In the genomic region with DNA sequence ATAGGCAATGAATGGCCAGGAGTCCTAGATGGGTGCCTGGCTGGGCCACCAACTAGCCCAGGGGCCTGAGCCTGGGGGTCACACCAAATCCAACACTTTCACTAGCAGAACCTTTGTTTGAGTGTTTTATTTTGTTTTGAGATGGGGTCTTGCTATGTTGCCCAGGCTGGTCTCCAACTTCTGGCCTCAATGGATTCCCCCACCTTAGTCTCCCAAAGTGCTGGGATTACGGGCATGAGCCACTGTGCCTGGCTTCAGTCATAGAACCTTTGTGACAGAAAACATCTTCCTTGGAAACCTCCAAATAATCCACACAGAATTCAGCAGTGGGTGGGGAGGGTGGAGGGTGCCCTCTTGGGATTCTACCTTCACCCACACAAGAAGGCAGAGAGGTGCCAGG, we compare ENCODE assay signal across 23 cellular contexts. TPM values are rescaled to one million over a fixed set of nuclear protein-coding genes. Genes with fewer than 3 reads are reported as not detected.
A peak's percentile ranks its signal among the peaks of the same experiment; 100 is the strongest.
DNase-seq lines count a peak whose midpoint lies in the region; ATAC-seq and TF ChIP-seq lines count a peak whose summit lies in the region.
"Had no signal": no experiment of that assay in that cellular context is flagged by ENCODE, and none has a peak within 500 bp of the region (broad histone marks: within the 10 kb centered on the region; RNA-seq: fewer than 3 reads in every experiment).

No MANE protein-coding gene starts in this region.

- intact Hi-C loops in dendritic cell treated with granulocyte-macrophage colony-stimulating factor and Interleukin-4, amounts not matched to agents 40 ng/mL and 50 ng/mL, for 4 days (cut with micrococcal nuclease) = no loop called here

- POLR2A ChIA-PET in activated naive CD8-positive, alpha-beta T cell treated with anti-CD3 and anti-CD28 coated beads, Interleukin-2, amount 10 ng/mL, durations not matched to agents 7 days and 5 days (lab: Charles Lee) = interaction anchor here (1.4 to 1.9 kb wide), 3 partner anchors 7 to 25 kb away, joined by 3 to 7 read pairs (median 4); partner anchors contain the start of gene ASF1B
- POLR2A ChIA-PET in activated CD4-positive, alpha-beta T cell treated with anti-CD3 and anti-CD28 coated beads, Interleukin-2, amount 10 ng/mL, durations not matched to agents 7 days and 5 days (lab: Charles Lee) = no interaction called here

- H3K36me3 Mint-ChIP-seq in activated naive CD8-positive, alpha-beta T cell treated with anti-CD3 and anti-CD28 coated beads, Interleukin-2, amount 10 ng/mL, durations not matched to agents 7 days and 5 days = no peaks in the 10 kb centered on the region
- H3K36me3 Mint-ChIP-seq in activated naive CD8-positive, alpha-beta T cell treated with anti-CD3 and anti-CD28 coated beads, Interleukin-2, amount 50 U/mL, for 24 hours (ENCODE audit: low read depth) = no peaks in the 10 kb centered on the region
- peaks cover 55% of the 10 kb centered on the region for H3K36me3 Mint-ChIP-seq in dendritic cell treated with granulocyte-macrophage colony-stimulating factor and Interleukin-4, amounts not matched to agents 40 ng/mL and 50 ng/mL, for 4 days (ENCODE audit: low read depth)
- H3K36me3 Mint-ChIP-seq in stimulated activated memory B cell treated with anti-CD40 and anti-IgM and Interleukin-4, amounts not matched to agents 10 μg/mL and 1 μg/mL and 100 μg/mL, for 72 hours = peaks cover 9% of the 10 kb centered on the region
- H3K36me3 Mint-ChIP-seq in activated CD4-positive, alpha-beta T cell treated with anti-CD3 and anti-CD28 coated beads, Interleukin-2, amount 10 ng/mL, durations not matched to agents 7 days and 5 days (ENCODE audit: low read depth) = no peaks in the 10 kb centered on the region
- H3K36me3 Mint-ChIP-seq: activated naive CD8-positive, alpha-beta T cell; IgD-negative memory B cell had no signal

- no peak for TF ChIP-seq CTCF in foreskin fibroblast (IDR thresholded peaks at IDR 0.05; ENCODE audit: low read depth, low read length)

- DNase-seq in activated naive CD8-positive, alpha-beta T cell treated with anti-CD3 and anti-CD28 coated beads, Interleukin-2, amount 10 ng/mL, durations not matched to agents 7 days and 5 days = no peak
- no peak for DNase-seq in activated naive CD8-positive, alpha-beta T cell treated with anti-CD3 and anti-CD28 coated beads, Interleukin-2, amount 50 U/mL, for 24 hours
- DNase-seq in activated CD4-positive, alpha-beta T cell treated with anti-CD3 and anti-CD28 coated beads, Interleukin-2, amount 10 ng/mL, durations not matched to agents 7 days and 5 days = no peak
- no peak for DNase-seq in foreskin fibroblast
- DNase-seq: colonic mucosa; NCI-H1694; NCI-H2227 treated with DMSO at 0.1 percent for 48 hours; NCI-H774; SJCRH30; small intestine; stimulated activated CD4-positive, alpha-beta T cell treated with anti-CD3 and anti-CD28 coated beads, Interleukin-4, amount 100 ng/mL, for 1 hour; T-helper 2 cell; WERI-Rb-1 had no signal

- H3K27ac Mint-ChIP-seq in activated naive CD8-positive, alpha-beta T cell treated with anti-CD3 and anti-CD28 coated beads, Interleukin-2, amount 10 ng/mL, durations not matched to agents 7 days and 5 days = peak overlapping the region; percentile 25
- no peak overlapping the region for H3K27ac Mint-ChIP-seq in activated naive CD8-positive, alpha-beta T cell treated with anti-CD3 and anti-CD28 coated beads, Interleukin-2, amount 50 U/mL, for 24 hours
- H3K27ac Mint-ChIP-seq in dendritic cell treated with granulocyte-macrophage colony-stimulating factor and Interleukin-4, amounts not matched to agents 40 ng/mL and 50 ng/mL, for 4 days = peak overlapping the region; percentile 59
- peak overlapping the region; percentile 27 for H3K27ac Mint-ChIP-seq in stimulated activated memory B cell treated with anti-CD40 and anti-IgM and Interleukin-4, amounts not matched to agents 10 μg/mL and 1 μg/mL and 100 μg/mL, for 72 hours
- no peak overlapping the region for H3K27ac Mint-ChIP-seq in activated CD4-positive, alpha-beta T cell treated with anti-CD3 and anti-CD28 coated beads, Interleukin-2, amount 10 ng/mL, durations not matched to agents 7 days and 5 days
- H3K27ac Mint-ChIP-seq: activated naive CD8-positive, alpha-beta T cell had no signal

- H3K4me3 ChIP-seq in foreskin fibroblast (ENCODE audit: low read depth in 1 of 2, low read length in 2 of 2) = no peak overlapping the region
- H3K4me3 ChIP-seq: A549, BLaER1, colonic mucosa, hepatocyte, SJCRH30 had no signal

- H3K9me3 Mint-ChIP-seq in activated naive CD8-positive, alpha-beta T cell treated with anti-CD3 and anti-CD28 coated beads, Interleukin-2, amount 10 ng/mL, durations not matched to agents 7 days and 5 days = no peaks in the 10 kb centered on the region
- no peaks in the 10 kb centered on the region for H3K9me3 Mint-ChIP-seq in activated naive CD8-positive, alpha-beta T cell treated with anti-CD3 and anti-CD28 coated beads, Interleukin-2, amount 50 U/mL, for 24 hours
- H3K9me3 Mint-ChIP-seq in dendritic cell treated with granulocyte-macrophage colony-stimulating factor and Interleukin-4, amounts not matched to agents 40 ng/mL and 50 ng/mL, for 4 days = no peaks in the 10 kb centered on the region
- no peaks in the 10 kb centered on the region for H3K9me3 Mint-ChIP-seq in stimulated activated memory B cell treated with anti-CD40 and anti-IgM and Interleukin-4, amounts not matched to agents 10 μg/mL and 1 μg/mL and 100 μg/mL, for 72 hours
- H3K9me3 Mint-ChIP-seq in activated CD4-positive, alpha-beta T cell treated with anti-CD3 and anti-CD28 coated beads, Interleukin-2, amount 10 ng/mL, durations not matched to agents 7 days and 5 days = no peaks in the 10 kb centered on the region
- H3K9me3 Mint-ChIP-seq: brain, IgD-negative memory B cell had no signal

- CTCF ChIA-PET in activated CD4-positive, alpha-beta T cell treated with anti-CD3 and anti-CD28 coated beads, Interleukin-2, amount 10 ng/mL, durations not matched to agents 7 days and 5 days (lab: Charles Lee) = interaction anchor here (1.4 kb wide), 1 partner anchor 20 kb away, joined by 3 read pairs; no protein-coding TSS in a partner anchor

- H3K4me3 Mint-ChIP-seq in activated naive CD8-positive, alpha-beta T cell treated with anti-CD3 and anti-CD28 coated beads, Interleukin-2, amount 10 ng/mL, durations not matched to agents 7 days and 5 days = peak overlapping the region; percentile 25
- H3K4me3 Mint-ChIP-seq in activated naive CD8-positive, alpha-beta T cell treated with anti-CD3 and anti-CD28 coated beads, Interleukin-2, amount 50 U/mL, for 24 hours = no peak overlapping the region
- H3K4me3 Mint-ChIP-seq in dendritic cell treated with granulocyte-macrophage colony-stimulating factor and Interleukin-4, amounts not matched to agents 40 ng/mL and 50 ng/mL, for 4 days = no peak overlapping the region
- H3K4me3 Mint-ChIP-seq in stimulated activated memory B cell treated with anti-CD40 and anti-IgM and Interleukin-4, amounts not matched to agents 10 μg/mL and 1 μg/mL and 100 μg/mL, for 72 hours = no peak overlapping the region
- H3K4me3 Mint-ChIP-seq in activated CD4-positive, alpha-beta T cell treated with anti-CD3 and anti-CD28 coated beads, Interleukin-2, amount 10 ng/mL, durations not matched to agents 7 days and 5 days = no peak overlapping the region
- H3K4me3 Mint-ChIP-seq: activated naive CD8-positive, alpha-beta T cell; brain; IgD-negative memory B cell had no signal

- no peak for ATAC-seq in activated naive CD8-positive, alpha-beta T cell treated with anti-CD3 and anti-CD28 coated beads, Interleukin-2, amount 10 ng/mL, durations not matched to agents 7 days and 5 days (ENCODE audit: low read depth)
- ATAC-seq in activated naive CD8-positive, alpha-beta T cell treated with anti-CD3 and anti-CD28 coated beads, Interleukin-2, amount 50 U/mL, for 24 hours = no peak
- no peak for ATAC-seq in stimulated activated memory B cell treated with anti-CD40 and anti-IgM and Interleukin-4, amounts not matched to agents 10 μg/mL and 1 μg/mL and 100 μg/mL, for 72 hours
- ATAC-seq: A549 had no signal

- no peaks in the 10 kb centered on the region for H3K27me3 Mint-ChIP-seq in activated naive CD8-positive, alpha-beta T cell treated with anti-CD3 and anti-CD28 coated beads, Interleukin-2, amount 10 ng/mL, durations not matched to agents 7 days and 5 days
- no peaks in the 10 kb centered on the region for H3K27me3 Mint-ChIP-seq in activated naive CD8-positive, alpha-beta T cell treated with anti-CD3 and anti-CD28 coated beads, Interleukin-2, amount 50 U/mL, for 24 hours
- H3K27me3 Mint-ChIP-seq in dendritic cell treated with granulocyte-macrophage colony-stimulating factor and Interleukin-4, amounts not matched to agents 40 ng/mL and 50 ng/mL, for 4 days = no peaks in the 10 kb centered on the region
- H3K27me3 Mint-ChIP-seq in stimulated activated memory B cell treated with anti-CD40 and anti-IgM and Interleukin-4, amounts not matched to agents 10 μg/mL and 1 μg/mL and 100 μg/mL, for 72 hours = no peaks in the 10 kb centered on the region
- H3K27me3 Mint-ChIP-seq in activated CD4-positive, alpha-beta T cell treated with anti-CD3 and anti-CD28 coated beads, Interleukin-2, amount 10 ng/mL, durations not matched to agents 7 days and 5 days = no peaks in the 10 kb centered on the region
- H3K27me3 Mint-ChIP-seq: activated naive CD8-positive, alpha-beta T cell; brain; IgD-negative memory B cell had no signal

- H3K4me1 Mint-ChIP-seq in activated naive CD8-positive, alpha-beta T cell treated with anti-CD3 and anti-CD28 coated beads, Interleukin-2, amount 10 ng/mL, durations not matched to agents 7 days and 5 days = peaks cover 34% of the 10 kb centered on the region
- peaks cover 34% of the 10 kb centered on the region for H3K4me1 Mint-ChIP-seq in activated naive CD8-positive, alpha-beta T cell treated with anti-CD3 and anti-CD28 coated beads, Interleukin-2, amount 50 U/mL, for 24 hours
- peaks cover 59% of the 10 kb centered on the region for H3K4me1 Mint-ChIP-seq in dendritic cell treated with granulocyte-macrophage colony-stimulating factor and Interleukin-4, amounts not matched to agents 40 ng/mL and 50 ng/mL, for 4 days (ENCODE audit: low read depth)
- H3K4me1 Mint-ChIP-seq in stimulated activated memory B cell treated with anti-CD40 and anti-IgM and Interleukin-4, amounts not matched to agents 10 μg/mL and 1 μg/mL and 100 μg/mL, for 72 hours = peaks cover 29% of the 10 kb centered on the region
- peaks cover 41% of the 10 kb centered on the region for H3K4me1 Mint-ChIP-seq in activated CD4-positive, alpha-beta T cell treated with anti-CD3 and anti-CD28 coated beads, Interleukin-2, amount 10 ng/mL, durations not matched to agents 7 days and 5 days

RNA-seq across cellular contexts. Expression of gene PRKACA, which starts 6.1 kb away (rescaled TPM):
- 10 to 100 TPM; 64.1 to 66.9 TPM for total RNA-seq in activated naive CD8-positive, alpha-beta T cell treated with anti-CD3 and anti-CD28 coated beads, Interleukin-2, amount 10 ng/mL, durations not matched to agents 7 days and 5 days
- 10 to 100 TPM; 50.6 to 56.8 TPM for total RNA-seq in activated CD4-positive, alpha-beta T cell treated with anti-CD3 and anti-CD28 coated beads, Interleukin-2, amount 10 ng/mL, durations not matched to agents 7 days and 5 days

RNA-seq across cellular contexts. Expression of gene SAMD1, which starts 20.9 kb away (rescaled TPM):
- 10 to 100 TPM; 58.3 to 65.6 TPM for total RNA-seq in activated naive CD8-positive, alpha-beta T cell treated with anti-CD3 and anti-CD28 coated beads, Interleukin-2, amount 10 ng/mL, durations not matched to agents 7 days and 5 days
- 10 to 100 TPM; 80.7 to 84.5 TPM for total RNA-seq in activated CD4-positive, alpha-beta T cell treated with anti-CD3 and anti-CD28 coated beads, Interleukin-2, amount 10 ng/mL, durations not matched to agents 7 days and 5 days

RNA-seq across cellular contexts. Expression of gene ASF1B, which starts 24.9 kb away (rescaled TPM):
- total RNA-seq in activated naive CD8-positive, alpha-beta T cell treated with anti-CD3 and anti-CD28 coated beads, Interleukin-2, amount 10 ng/mL, durations not matched to agents 7 days and 5 days = 10 to 100 TPM; 75.3 to 82.4 TPM
- 100 to 1,000 TPM; 119 to 131 TPM for total RNA-seq in activated CD4-positive, alpha-beta T cell treated with anti-CD3 and anti-CD28 coated beads, Interleukin-2, amount 10 ng/mL, durations not matched to agents 7 days and 5 days

RNA-seq across cellular contexts. Expression of gene C19orf67, which starts 25.9 kb away (rescaled TPM):
- not detected for total RNA-seq in activated naive CD8-positive, alpha-beta T cell treated with anti-CD3 and anti-CD28 coated beads, Interleukin-2, amount 10 ng/mL, durations not matched to agents 7 days and 5 days
- total RNA-seq in activated CD4-positive, alpha-beta T cell treated with anti-CD3 and anti-CD28 coated beads, Interleukin-2, amount 10 ng/mL, durations not matched to agents 7 days and 5 days = not detected
- total RNA-seq: hepatocyte, lung microvascular endothelial cell, posterior vena cava, SJCRH30 had no signal

RNA-seq across cellular contexts. Expression of gene MISP3, which starts 38.9 kb away (rescaled TPM):
- total RNA-seq in activated naive CD8-positive, alpha-beta T cell treated with anti-CD3 and anti-CD28 coated beads, Interleukin-2, amount 10 ng/mL, durations not matched to agents 7 days and 5 days = 1 to 10 TPM; 1.1 to 1.6 TPM
- total RNA-seq in activated CD4-positive, alpha-beta T cell treated with anti-CD3 and anti-CD28 coated beads, Interleukin-2, amount 10 ng/mL, durations not matched to agents 7 days and 5 days = under 1 TPM; 0.67 to 0.69 TPM
- total RNA-seq: lung microvascular endothelial cell had no signal

Comparison
In these comparisons a context has a peak if more than half of its experiments do, and no peak if none do; other contexts are left out.
1. H3K27ac Mint-ChIP-seq: peak in activated naive CD8-positive, alpha-beta T cell treated with anti-CD3 and anti-CD28 coated beads, Interleukin-2, amount 10 ng/mL, durations not matched to agents 7 days and 5 days (single experiment), dendritic cell treated with granulocyte-macrophage colony-stimulating factor and Interleukin-4, amounts not matched to agents 40 ng/mL and 50 ng/mL, for 4 days (single experiment) and stimulated activated memory B cell treated with anti-CD40 and anti-IgM and Interleukin-4, amounts not matched to agents 10 μg/mL and 1 μg/mL and 100 μg/mL, for 72 hours (single experiment); none in activated naive CD8-positive, alpha-beta T cell treated with anti-CD3 and anti-CD28 coated beads, Interleukin-2, amount 50 U/mL, for 24 hours (single experiment) and activated CD4-positive, alpha-beta T cell treated with anti-CD3 and anti-CD28 coated beads, Interleukin-2, amount 10 ng/mL, durations not matched to agents 7 days and 5 days (single experiment).